17 cellular contexts compared by ENCODE assay signal in the genomic region with DNA sequence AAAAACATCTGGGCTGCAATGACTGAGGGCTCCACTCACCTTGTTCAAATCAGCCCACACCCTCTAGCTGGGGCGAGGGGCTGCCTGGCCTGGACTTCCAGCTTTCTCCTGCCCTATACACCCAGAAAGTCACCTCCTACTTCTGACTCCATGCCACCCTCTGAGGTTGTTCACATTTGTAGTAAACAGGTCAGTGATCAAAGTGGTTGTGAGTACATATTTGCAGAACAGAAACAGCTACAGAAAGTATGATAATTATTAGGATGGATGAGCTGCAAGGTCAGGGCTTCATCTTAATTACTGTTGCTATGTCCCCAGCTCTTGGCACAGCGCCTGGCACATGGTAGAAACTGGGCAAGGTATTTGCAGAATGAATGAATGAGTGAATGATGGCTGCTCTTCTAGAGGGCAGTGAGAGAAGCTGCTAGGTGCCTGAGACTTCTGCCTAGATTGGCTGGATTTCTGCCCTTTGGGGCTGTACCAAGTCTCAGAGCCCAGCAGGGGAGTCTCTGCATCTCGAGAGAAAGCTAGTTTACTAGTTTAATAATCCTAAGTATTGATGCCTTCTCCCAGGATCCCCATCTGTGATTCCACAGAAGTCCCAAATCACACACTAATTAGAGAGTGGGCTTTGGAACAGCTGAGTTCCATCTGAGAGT. TPM values are rescaled to one million over a fixed set of nuclear protein-coding genes. Genes with fewer than 3 reads are reported as not detected.
"Had no signal": no experiment of that assay in that cellular context is flagged by ENCODE, and none has a peak within 500 bp of the region (broad histone marks: within the 10 kb centered on the region; RNA-seq: fewer than 3 reads in every experiment).

No MANE protein-coding gene starts in this region.

- H3K4me1 ChIP-seq: breast epithelium, pancreas had no signal

- H3K27me3 ChIP-seq: breast epithelium, pancreas had no signal

- H3K9me3 ChIP-seq: breast epithelium, heart right ventricle, pancreas, thoracic aorta had no signal

- H3K4me3 ChIP-seq: breast epithelium, heart right ventricle, pancreas, thoracic aorta had no signal

- ATAC-seq: activated T-cell treated with anti-CD3 and anti-CD28 coated beads, Interleukin-2, amount 50 U/mL, for 4 hours; heart right ventricle; left ventricle myocardium superior; stimulated activated naive CD8-positive, alpha-beta T cell treated with anti-CD3 and anti-CD28 coated beads, Interleukin-15, amount 100 ng/mL, for 72 hours had no signal

- H3K36me3 ChIP-seq: breast epithelium, heart right ventricle, pancreas, thoracic aorta had no signal

- DNase-seq: activated CD4-positive, alpha-beta memory T cell treated with anti-CD3 and anti-CD28 coated beads for 36 hours; activated CD4-positive, CD25-positive, alpha-beta regulatory T cell treated with anti-CD3 and anti-CD28 coated beads, Interleukin-2, amount 50 U/mL, for 72 hours; activated effector memory CD4-positive, alpha-beta T cell treated with anti-CD3 and anti-CD28 coated beads, Interleukin-2, amount 50 U/mL, for 16 hours; activated naive CD8-positive, alpha-beta T cell treated with anti-CD3 and anti-CD28 coated beads for 36 hours; activated T-cell treated with anti-CD3 and anti-CD28 coated beads, Interleukin-2, amount 50 U/mL, for 4 hours; foreskin melanocyte; heart right ventricle; kidney; left ventricle myocardium superior; mesendoderm; pancreas; stimulated activated CD4-positive, alpha-beta T cell treated with anti-CD3 and anti-CD28 coated beads, Interleukin-4, amount 100 ng/mL, for 1 hour; stimulated activated CD8-positive, alpha-beta memory T cell treated with anti-CD3 and anti-CD28 coated beads, Interleukin-4, amount 100 ng/mL, for 48 hours; stimulated activated naive CD8-positive, alpha-beta T cell treated with anti-CD3 and anti-CD28 coated beads, Interleukin-15, amount 100 ng/mL, for 72 hours had no signal

- H3K27ac ChIP-seq: breast epithelium, heart right ventricle, pancreas, thoracic aorta had no signal

RNA-seq across cellular contexts. Expression of gene SYT13, which starts 36.0 kb away (rescaled TPM):
- total RNA-seq: activated CD4-positive, alpha-beta memory T cell treated with anti-CD3 and anti-CD28 coated beads for 36 hours; activated naive CD8-positive, alpha-beta T cell treated with anti-CD3 and anti-CD28 coated beads for 36 hours; endothelial cell of umbilical vein; thoracic aorta had no signal
- polyA plus RNA-seq: endothelial cell of umbilical vein had no signal
